35 cellular contexts compared by ENCODE assay signal in genomic region chr10:85665078-85665477, GRCh38.
"Had no signal": no experiment of that assay in that cellular context is flagged by ENCODE, and none has a peak within 500 bp of the region (broad histone marks: within the 10 kb centered on the region; RNA-seq: fewer than 3 reads in every experiment).

No MANE protein-coding gene starts in this region.

- H3K27ac ChIP-seq: KMS-11 had no signal

- H3K4me3 ChIP-seq: MG63 had no signal

- H3K9ac ChIP-seq: KMS-11 had no signal

- H3K4me2 ChIP-seq: KMS-11 had no signal

- H3K36me3 ChIP-seq: MG63 had no signal

- H3K9me3 ChIP-seq: MG63 had no signal

- H3K27me3 ChIP-seq: MG63 had no signal

- DNase-seq: Karpas-422, Kasumi-1, MG63, MM.1S, MV-4-11, NCI-H1048, NCI-H1092, NCI-H1092 treated with DMSO at 0.1 percent for 48 hours, NCI-H1105, NCI-H1105 treated with DMSO at 0.1 percent for 48 hours, NCI-H1417, NCI-H1417 treated with DMSO at 0.1 percent for 48 hours, NCI-H1436, NCI-H1436 treated with DMSO at 0.1 percent for 48 hours, NCI-H146, NCI-H1694, NCI-H1694 treated with DMSO at 0.1 percent for 48 hours, NCI-H187, NCI-H187 treated with DMSO at 0.1 percent for 48 hours, NCI-H1930, NCI-H2029, NCI-H2029 treated with DMSO at 0.1 percent for 48 hours, NCI-H2081, NCI-H2081 treated with DMSO at 0.1 percent for 48 hours, NCI-H2107, NCI-H2171, NCI-H2171 treated with DMSO at 0.1 percent for 48 hours, NCI-H2227 treated with DMSO at 0.1 percent for 48 hours, NCI-H226, NCI-H345, NCI-H446, NCI-H446 treated with DMSO at 0.1 percent for 48 hours, NCI-H510A, NCI-H510A treated with DMSO at 0.1 percent for 48 hours had no signal
